In the genomic region with DNA sequence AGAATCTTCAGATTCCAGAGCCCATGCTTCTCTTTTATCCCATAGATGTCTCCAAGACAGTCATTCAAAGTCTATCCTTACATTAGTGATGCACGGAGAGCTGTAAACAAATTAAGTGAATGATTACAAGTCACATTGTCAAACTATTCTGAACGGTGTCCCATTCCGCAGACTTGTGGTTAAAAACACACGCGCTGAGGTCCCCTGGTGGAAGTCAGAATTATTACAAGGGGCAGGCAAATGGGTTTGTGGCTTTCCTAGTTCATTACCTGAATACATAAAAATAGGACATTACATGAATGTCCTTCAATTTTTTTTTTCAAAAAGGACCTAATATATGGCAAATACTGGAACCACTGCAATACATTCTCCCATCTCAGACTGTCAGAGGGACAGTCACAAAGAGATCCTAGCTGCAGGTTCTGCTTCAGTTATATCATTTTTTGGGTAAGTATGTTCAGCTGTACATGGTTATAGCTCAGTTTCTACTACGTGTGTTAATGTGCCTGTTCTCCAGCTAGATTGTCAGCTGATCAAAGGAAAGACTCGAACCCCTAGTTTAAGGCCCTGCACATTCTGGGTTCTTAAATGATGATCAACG, we compare ENCODE assay signal across 8 cellular contexts. TPM values are rescaled to one million over a fixed set of nuclear protein-coding genes. Genes with fewer than 3 reads are reported as not detected.
DNase-seq lines count a peak whose midpoint lies in the region; ATAC-seq and TF ChIP-seq lines count a peak whose summit lies in the region.

No MANE protein-coding gene starts in this region.

- DNase-seq in DMS79 treated with DMSO at 0.1 percent for 48 hours (lab: John Stamatoyannopoulos, UW) = peak; percentile 88
- peak; percentile 54 for DNase-seq in RKO (ENCODE audit: low spot score)
- DNase-seq in adipocyte (ENCODE audit: low read depth) = peak; percentile 80
- DNase-seq in right atrium auricular region (ENCODE audit: low spot score) = no peak
- DNase-seq in sigmoid colon = peak; percentile 71

- no peaks in the 10 kb centered on the region for H3K36me3 ChIP-seq in HUES6 (ENCODE audit: control insufficient read depth, insufficient read depth, low read length)
- no peaks in the 10 kb centered on the region for H3K36me3 ChIP-seq in adipocyte (ENCODE audit: control insufficient read depth, insufficient read depth, low read length, severe bottlenecking)
- no peaks in the 10 kb centered on the region for H3K36me3 ChIP-seq in right atrium auricular region
- H3K36me3 ChIP-seq in sigmoid colon = no peaks in the 10 kb centered on the region

- intact Hi-C loops in sigmoid colon (cut with DNase I) = loop anchor here (1.0 kb wide), 2 partner anchors 18 to 184 kb away; no protein-coding TSS in a partner anchor

- H3K4me3 ChIP-seq in HUES6 (ENCODE audit: low read depth, low read length) = peak overlapping the region; percentile 10
- H3K4me3 ChIP-seq in adipocyte (ENCODE audit: low read length) = no peak overlapping the region
- no peak overlapping the region for H3K4me3 ChIP-seq in right atrium auricular region
- no peak overlapping the region for H3K4me3 ChIP-seq in sigmoid colon

- no peak overlapping the region for H3K27ac ChIP-seq in HUES6 (ENCODE audit: low read depth, low read length)
- peak overlapping the region in 1 of 2 donors; percentile 5 for H3K27ac ChIP-seq in right atrium auricular region
- H3K27ac ChIP-seq in sigmoid colon = no peak overlapping the region

- TF ChIP-seq EP300 in sigmoid colon (IDR thresholded peaks at IDR 0.05) = no peak

- ATAC-seq in GM21447 (IDR thresholded peaks at IDR 0.05; ENCODE audit: unreplicated experiment) (peak; percentile 67), GM21423 (IDR thresholded peaks at IDR 0.05; ENCODE audit: unreplicated experiment) (no peak)

- H3K27me3 ChIP-seq in HUES6 (ENCODE audit: control insufficient read depth, insufficient read depth, low read length) (no peaks in the 10 kb centered on the region), adipocyte (replicated peaks; ENCODE audit: control insufficient read depth, insufficient read depth, low read length) (peaks cover 13% of the 10 kb centered on the region), right atrium auricular region (no peaks in the 10 kb centered on the region), sigmoid colon (peaks cover 0 to 27% (median 0%) of the 10 kb centered on the region in 3 donors)

- H3K4me1 ChIP-seq in HUES6 (ENCODE audit: control insufficient read depth, insufficient read depth, low read length) (peaks cover 21% of the 10 kb centered on the region), adipocyte (ENCODE audit: control insufficient read depth, insufficient read depth, low read length) (peaks cover 22% of the 10 kb centered on the region), right atrium auricular region (peaks cover 0 to 11% of the 10 kb centered on the region in 2 donors), sigmoid colon (peaks cover 0 to 20% (median 0%) of the 10 kb centered on the region in 4 donors)

- TF ChIP-seq POLR2A in sigmoid colon (IDR thresholded peaks at IDR 0.05) = no peak

- H3K9ac ChIP-seq in HUES6 (ENCODE audit: low read length) (no peak overlapping the region), adipocyte (ENCODE audit: low read length) (no peak overlapping the region)

- TF ChIP-seq CTCF in right atrium auricular region (IDR thresholded peaks at IDR 0.05) (peak; percentile 70 to 86), sigmoid colon (IDR thresholded peaks at IDR 0.05) (peak; percentile 57 to 88 (median 84))

- H3K9me3 ChIP-seq in HUES6 (ENCODE audit: control insufficient read depth, insufficient read depth, low read depth, low read length) (no peaks in the 10 kb centered on the region), adipocyte (ENCODE audit: control insufficient read depth, low read length) (no peaks in the 10 kb centered on the region), right atrium auricular region (no peaks in the 10 kb centered on the region), sigmoid colon (no peaks in the 10 kb centered on the region)

- WGBS in sigmoid colon, 2 donors = 20 to 26% methylated on average over 8 of the region's 8 CpGs

RNA-seq across cellular contexts. Expression of a gene that starts 53.1 kb away (rescaled TPM):
- 10 to 100 TPM in 1 of 2 donors, 1 to 10 TPM in 1; 8.6 to 14.1 TPM for total RNA-seq in right atrium auricular region
- 10 to 100 TPM; 12.2 to 15.6 (median 13.3) TPM for total RNA-seq in sigmoid colon
- 1 to 10 TPM; 2.9 to 6.2 (median 3.0) TPM for polyA plus RNA-seq in sigmoid colon
